Comparison of ENCODE assay signal across 18 cellular contexts in genomic region chr22:27740192-27740748, GRCh38.
"Had no signal": no experiment of that assay in that cellular context is flagged by ENCODE, and none has a peak within 500 bp of the region (broad histone marks: within the 10 kb centered on the region; RNA-seq: fewer than 3 reads in every experiment).

No MANE protein-coding gene starts in this region.

- DNase-seq: activated CD4-positive, alpha-beta T cell treated with anti-CD3 and anti-CD28 coated beads for 1 hour; activated CD4-positive, alpha-beta T cell treated with anti-CD3 and anti-CD28 coated beads, Interleukin-2, amount 50 U/mL, for 1 hour; activated CD8-positive, alpha-beta T cell treated with anti-CD3 and anti-CD28 coated beads, Interleukin-2, amount 10 ng/mL, durations not matched to agents 7 days and 5 days; dermis blood vessel endothelial cell; effector CD8-positive, alpha-beta T cell; heart left ventricle; islet precursor cell; nephron progenitor cell; occipital lobe; retina; spleen; stimulated activated CD4-positive, alpha-beta T cell treated with anti-CD3 and anti-CD28 coated beads, Interleukin-4, amount 100 ng/mL, for 1 hour; stimulated activated naive CD4-positive, alpha-beta T cell; T-helper 1 cell; upper lobe of left lung had no signal

- H3K27me3 ChIP-seq: spleen, upper lobe of left lung had no signal

- H3K36me3 ChIP-seq: heart left ventricle, spleen, upper lobe of left lung had no signal

- H3K27ac Mint-ChIP-seq: activated CD8-positive, alpha-beta T cell treated with anti-CD3 and anti-CD28 coated beads, Interleukin-2, amount 10 ng/mL, durations not matched to agents 7 days and 5 days; activated naive CD4-positive, alpha-beta T cell treated with anti-CD3 and anti-CD28 coated beads, Interleukin-2, amount 50 U/mL, for 72 hours; memory B cell; nephron progenitor cell had no signal

- H3K4me1 Mint-ChIP-seq: memory B cell had no signal

- H3K9me3 ChIP-seq: upper lobe of left lung had no signal

- H3K4me3 ChIP-seq: heart left ventricle, spleen, upper lobe of left lung had no signal

- H3K36me3 Mint-ChIP-seq: activated naive CD4-positive, alpha-beta T cell treated with anti-CD3 and anti-CD28 coated beads, Interleukin-2, amount 50 U/mL, for 72 hours; memory B cell had no signal

- H3K27ac ChIP-seq: heart left ventricle, spleen, upper lobe of left lung had no signal

- H3K4me1 ChIP-seq: heart left ventricle, spleen, upper lobe of left lung had no signal

- ATAC-seq: activated CD8-positive, alpha-beta T cell treated with anti-CD3 and anti-CD28 coated beads, Interleukin-2, amount 10 ng/mL, durations not matched to agents 7 days and 5 days; activated naive CD4-positive, alpha-beta T cell treated with anti-CD3 and anti-CD28 coated beads, Interleukin-2, amount 50 U/mL, for 72 hours; heart left ventricle; left cardiac atrium had no signal

- H3K4me3 Mint-ChIP-seq: activated CD8-positive, alpha-beta T cell treated with anti-CD3 and anti-CD28 coated beads, Interleukin-2, amount 10 ng/mL, durations not matched to agents 7 days and 5 days; memory B cell; nephron progenitor cell had no signal
